ENCODE assay signal across 19 cellular contexts in the genomic region with DNA sequence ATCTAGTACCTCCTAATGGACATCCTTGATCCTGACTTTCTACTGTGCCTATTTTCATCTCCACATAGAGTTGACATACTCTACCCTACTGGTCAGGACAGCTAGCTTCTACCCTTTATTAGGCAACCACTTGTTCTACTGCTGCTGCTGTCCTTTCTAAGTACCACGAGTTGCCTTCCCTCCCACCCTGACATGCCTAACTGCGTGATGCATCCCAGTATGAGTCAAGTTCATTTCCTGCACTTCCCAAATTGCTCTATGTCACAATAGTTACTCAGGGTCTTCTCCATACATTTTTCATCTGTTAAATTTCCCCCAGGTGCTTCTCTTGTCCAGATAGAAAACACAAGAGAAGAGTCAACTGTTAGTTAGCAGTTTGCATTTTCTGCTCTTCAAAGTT.
DNase-seq lines count a peak whose midpoint lies in the region; ATAC-seq, FAIRE-seq and TF ChIP-seq lines count a peak whose summit lies in the region.
"Had no signal": no experiment of that assay in that cellular context is flagged by ENCODE, and none has a peak within 500 bp of the region (broad histone marks: within the 10 kb centered on the region; RNA-seq: fewer than 3 reads in every experiment).

No MANE protein-coding gene starts in this region.

- ATAC-seq in IMR-90 (ENCODE audit: low read depth) (peak; percentile 87), pancreas (no peak)
- ATAC-seq: activated T-cell treated with anti-CD3 and anti-CD28 coated beads, Interleukin-2, amount 50 U/mL, for 4 hours; right lobe of liver had no signal

- H2BK120ac ChIP-seq in IMR-90 (ENCODE audit: low read depth, low read length) = peak overlapping the region; percentile 83

- H3K4ac ChIP-seq in IMR-90 (ENCODE audit: low read depth, low read length) = peak overlapping the region; percentile 76

- no peak for TF ChIP-seq POLR2A in IMR-90 (IDR thresholded peaks at IDR 0.05; ENCODE audit: low read depth, low read length)

- TF ChIP-seq RAD21 in IMR-90 (IDR thresholded peaks at IDR 0.05; ENCODE audit: low read length) = 0 out of 2 replicates have a peak, but pooled peaks have one; percentile 10

- H3K9ac ChIP-seq in IMR-90 (ENCODE audit: low read depth, low read length) = no peak overlapping the region

- H4K91ac ChIP-seq in IMR-90 (ENCODE audit: insufficient read depth, low read depth, low read length) = peak overlapping the region; percentile 61; the same call in 1 of the 2 replicates

- WGBS in IMR-90 (ENCODE audit: extremely low coverage in 2 of 2, insufficient read length in 1 of 2), 2 experiments = 0% methylated on average over 2 of the region's 2 CpGs; no CpG with 5 or more reads in 1 of the 2 experiments
- WGBS in pancreas, 2 donors = 65 to 79% methylated on average over 2 of the region's 2 CpGs

- DNase-seq in AG20443 (ENCODE audit: low spot score) = peak; percentile 70
- DNase-seq in IMR-90 = peak; percentile 92
- peak; percentile 91 for DNase-seq in bronchial epithelial cell (ENCODE audit: low read depth)
- DNase-seq in kidney tubule cell (ENCODE audit: low spot score) = peak; percentile 64
- no peak for DNase-seq in DMS79 treated with DMSO at 0.1 percent for 48 hours (lab: John Stamatoyannopoulos, UW)
- DNase-seq in pancreas = no peak
- DNase-seq in mucosa of gallbladder (ENCODE audit: low spot score) = no peak
- DNase-seq in CD8-positive, alpha-beta memory T cell = no peak
- DNase-seq: activated T-cell treated with anti-CD3 and anti-CD28 coated beads, Interleukin-2, amount 50 U/mL, for 4 hours; C1 segment of cervical spinal cord; DND-41; head of caudate nucleus; MV-4-11; NCI-H345; right lobe of liver; stimulated activated naive CD4-positive, alpha-beta T cell treated with Interleukin-2 at 50 U/mL for 16 hours; SW 1271 had no signal

- H3K9me3 ChIP-seq in IMR-90 (ENCODE audit: control insufficient read depth, insufficient read depth, low read length) (no peaks in the 10 kb centered on the region), pancreas (no peaks in the 10 kb centered on the region)
- no peaks in the 10 kb centered on the region for H3K9me3 ChIP-seq in CD8-positive, alpha-beta memory T cell (ENCODE audit: low read length)
- H3K9me3 ChIP-seq: right lobe of liver had no signal

- peak overlapping the region in 2 of 8 donors; percentile 20 to 56 for H3K27ac Mint-ChIP-seq in CD8-positive, alpha-beta memory T cell
- H3K27ac Mint-ChIP-seq: nephron had no signal

- in situ Hi-C loops in IMR-90 (cut with MboI; ENCODE audit: low sequenced_read_pairs) = loop anchor here (10.0 kb wide), 1 partner anchor 733 kb away; no protein-coding TSS in a partner anchor

- H2BK5ac ChIP-seq in IMR-90 (ENCODE audit: low read depth, low read length, poor library complexity, severe bottlenecking) = peak overlapping the region; percentile 78

- peaks cover 0 to 9% (median 7%) of the 10 kb centered on the region in 3 donors for H3K36me3 Mint-ChIP-seq in CD8-positive, alpha-beta memory T cell

- no peaks in the 10 kb centered on the region for H3K27me3 Mint-ChIP-seq in CD8-positive, alpha-beta memory T cell

- H3K36me3 ChIP-seq in IMR-90 (ENCODE audit: control insufficient read depth, insufficient read depth, low read length) (no peaks in the 10 kb centered on the region), bronchial epithelial cell (ENCODE audit: control insufficient read depth, insufficient read depth, low read length) (no peaks in the 10 kb centered on the region), pancreas (no peaks in the 10 kb centered on the region)
- H3K36me3 ChIP-seq in CD8-positive, alpha-beta memory T cell (ENCODE audit: insufficient read depth, low read length) = no peaks in the 10 kb centered on the region
- H3K36me3 ChIP-seq: right lobe of liver had no signal

- H3K9me3 Mint-ChIP-seq in CD8-positive, alpha-beta memory T cell = no peaks in the 10 kb centered on the region
- H3K9me3 Mint-ChIP-seq: activated T-cell treated with anti-CD3 and anti-CD28 coated beads, Interleukin-2, amount 50 U/mL, for 4 hours; nephron had no signal

- no TSS peak for BruUV-seq in IMR-90 (replicated peaks; lab: Mats Ljungman, UMichigan)

- intact Hi-C loops in IMR-90 (cut with micrococcal nuclease) = no loop called here
- intact Hi-C loops in pancreas (cut with DNase I) = no loop called here

- H3K56ac ChIP-seq in IMR-90 (ENCODE audit: extremely low read depth, insufficient read depth, low read length) = no peak overlapping the region

- peak overlapping the region; percentile 28; the same call in 1 of the 2 replicates for H3K23ac ChIP-seq in IMR-90 (ENCODE audit: low read depth, low read length)

- POLR2A ChIA-PET in IMR-90 (lab: Charles Lee; ENCODE audit: unreplicated experiment) = no interaction called here
- POLR2A ChIA-PET in CD8-positive, alpha-beta memory T cell (lab: Charles Lee) = no interaction called here

- H3K4me3 ChIP-seq in IMR-90 (ENCODE audit: insufficient read depth, low read depth, low read length) = no peak overlapping the region
- no peak overlapping the region for H3K4me3 ChIP-seq in bronchial epithelial cell (ENCODE audit: low read depth, low read length)
- no peak overlapping the region for H3K4me3 ChIP-seq in pancreas
- H3K4me3 ChIP-seq in CD8-positive, alpha-beta memory T cell (ENCODE audit: low read length) = no peak overlapping the region
- H3K4me3 ChIP-seq: right lobe of liver had no signal

- no peak overlapping the region for H4K5ac ChIP-seq in IMR-90 (ENCODE audit: low read depth, low read length)

- H3K4me3 Mint-ChIP-seq in CD8-positive, alpha-beta memory T cell = no peak overlapping the region
- H3K4me3 Mint-ChIP-seq: activated T-cell treated with anti-CD3 and anti-CD28 coated beads, Interleukin-2, amount 50 U/mL, for 4 hours; nephron had no signal

- H3K9me1 ChIP-seq in IMR-90 (ENCODE audit: insufficient read depth, low read length) = peaks cover 5% of the 10 kb centered on the region

- H2BK15ac ChIP-seq in IMR-90 (ENCODE audit: low read depth, low read length) = peak overlapping the region; percentile 36; the same call in 1 of the 3 replicates

- H3K4me2 ChIP-seq in IMR-90 (ENCODE audit: low read depth, low read length) = no peak overlapping the region

- dilution Hi-C loops in IMR-90 (cut with HindIII; ENCODE audit: low sequenced_read_pairs, unreplicated experiment) = no loop called here

- peak overlapping the region; percentile 80 for H3K14ac ChIP-seq in IMR-90 (replicated peaks; ENCODE audit: low read depth, low read length)

- H3K27me3 ChIP-seq in IMR-90 (ENCODE audit: control insufficient read depth, insufficient read depth, low read length) (no peaks in the 10 kb centered on the region), bronchial epithelial cell (ENCODE audit: control insufficient read depth, insufficient read depth, low read length) (no peaks in the 10 kb centered on the region), pancreas (no peaks in the 10 kb centered on the region)
- H3K27me3 ChIP-seq in CD8-positive, alpha-beta memory T cell (ENCODE audit: insufficient read depth, low read length, poor library complexity, severe bottlenecking) = no peaks in the 10 kb centered on the region
- H3K27me3 ChIP-seq: right lobe of liver had no signal

- peak overlapping the region; percentile 54 for H2AFZ ChIP-seq in IMR-90 (replicated peaks; ENCODE audit: low read length, poor library complexity)

- H4K20me1 ChIP-seq in IMR-90 (ENCODE audit: insufficient read depth, low read length) = no peaks in the 10 kb centered on the region

- H3K18ac ChIP-seq in IMR-90 (ENCODE audit: low read depth, low read length) = peak overlapping the region; percentile 70; the same call in 1 of the 2 replicates

- peaks cover 3% of the 10 kb centered on the region; the same call in 1 of the 2 replicates for H3K4me1 ChIP-seq in IMR-90 (ENCODE audit: control insufficient read depth, insufficient read depth, low read length)
- H3K4me1 ChIP-seq in pancreas = no peaks in the 10 kb centered on the region
- no peaks in the 10 kb centered on the region for H3K4me1 ChIP-seq in CD8-positive, alpha-beta memory T cell (ENCODE audit: insufficient read depth, low read length)
- H3K4me1 ChIP-seq: right lobe of liver had no signal

- peak overlapping the region; percentile 93 for H2BK20ac ChIP-seq in IMR-90 (ENCODE audit: low read depth, low read length)

- no peaks in the 10 kb centered on the region for H3K4me1 Mint-ChIP-seq in CD8-positive, alpha-beta memory T cell
- H3K4me1 Mint-ChIP-seq: nephron had no signal

- H4K8ac ChIP-seq in IMR-90 (ENCODE audit: low read depth in 2 of 2, low read length in 2 of 2) = peak overlapping the region in 1 of 2 experiments; percentile 50; a peak in 1 of 4 replicates

- H3K79me1 ChIP-seq in IMR-90 (ENCODE audit: low read depth in 1 of 2, low read length in 2 of 2) = no peaks in the 10 kb centered on the region

- CTCF ChIA-PET in IMR-90 (lab: Yijun Ruan, JAX) = no interaction called here
- CTCF ChIA-PET in CD8-positive, alpha-beta memory T cell (lab: Charles Lee) = no interaction called here

- TF ChIP-seq CTCF in IMR-90 (conservative IDR thresholded peaks at IDR 0.05; ENCODE audit: low read depth, low read length) (no peak; the same call in 1 of the 2 replicates), bronchial epithelial cell (IDR thresholded peaks at IDR 0.05; ENCODE audit: insufficient read depth, low read length, severe bottlenecking) (no peak), pancreas (IDR thresholded peaks at IDR 0.05) (no peak)

- FAIRE-seq in bronchial epithelial cell (lab: Jason Lieb, UNC) (peak; percentile 13), pancreas (lab: Jason Lieb, UNC) (no peak)
- FAIRE-seq: H1 had no signal

- H3K27ac ChIP-seq in IMR-90 (ENCODE audit: insufficient read depth, low read length) (no peak overlapping the region), pancreas (no peak overlapping the region)
- H3K27ac ChIP-seq in CD8-positive, alpha-beta memory T cell (ENCODE audit: low read depth, low read length) = no peak overlapping the region
- H3K27ac ChIP-seq: right lobe of liver had no signal

- H2AK5ac ChIP-seq in IMR-90 (ENCODE audit: low read depth, low read length) = peak overlapping the region; percentile 62

- H2AK9ac ChIP-seq in IMR-90 (replicated peaks; ENCODE audit: low read depth, low read length, poor library complexity) = peak overlapping the region; percentile 31

TF ChIP-seq in IMR-90, 13 proteins besides CTCF, POLR2A, EP300 and RAD21 (continues in another document):
- TF ChIP-seq SMC3 (IDR thresholded peaks at IDR 0.05; ENCODE audit: low read depth, low read length) = no peak
- TF ChIP-seq MAFK (IDR thresholded peaks at IDR 0.05; ENCODE audit: low read depth, low read length) = no peak
- TF ChIP-seq BHLHE40 (IDR thresholded peaks at IDR 0.05; ENCODE audit: low read depth, low read length) = no peak
- no peak for TF ChIP-seq NFE2L2 (IDR thresholded peaks at IDR 0.05; ENCODE audit: low read depth, low read length)
- TF ChIP-seq MXI1 (IDR thresholded peaks at IDR 0.05; ENCODE audit: borderline replicate concordance, low read depth, low read length) = peak; percentile 56; the same call in 1 of the 2 replicates

Comparison
In these comparisons a context has a peak if more than half of its experiments do, and no peak if none do; other contexts are left out.
1. DNase-seq: peak in AG20443 (single experiment), IMR-90 (single experiment), bronchial epithelial cell (single experiment) and kidney tubule cell (single experiment); none in DMS79 treated with DMSO at 0.1 percent for 48 hours (single experiment), pancreas (0 of 6), mucosa of gallbladder (single experiment) and CD8-positive, alpha-beta memory T cell (0 of 5).